ENCODE assay signal across 11 cellular contexts in the genomic region with DNA sequence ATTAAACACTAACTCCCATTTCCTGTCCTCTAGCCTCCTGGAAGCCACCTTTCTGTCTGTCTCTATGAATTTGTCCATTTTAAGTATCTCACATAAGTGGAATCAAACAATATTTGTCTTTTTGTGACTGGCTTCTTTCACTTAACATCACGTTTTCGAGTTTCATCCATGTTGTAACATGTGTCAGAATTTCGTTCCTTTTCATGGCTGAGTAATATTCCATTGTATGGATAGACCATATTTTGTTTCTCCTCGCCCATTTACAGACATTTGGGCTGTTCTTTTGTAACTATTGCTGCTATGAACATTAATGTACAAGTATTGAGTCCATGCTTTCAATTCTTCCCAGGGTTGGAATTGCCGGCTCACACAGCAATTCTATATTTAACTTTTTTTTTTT.
"Had no signal": no experiment of that assay in that cellular context is flagged by ENCODE, and none has a peak within 500 bp of the region (broad histone marks: within the 10 kb centered on the region; RNA-seq: fewer than 3 reads in every experiment).

No MANE protein-coding gene starts in this region.

- ATAC-seq: HepG2 had no signal

- FAIRE-seq: H54, HepG2 had no signal

- H3K4me3 ChIP-seq: GM23248 had no signal

- H2AFZ ChIP-seq: GM23248 had no signal

- H3K9ac ChIP-seq: GM23248, KMS-11 had no signal

- H3K4me2 ChIP-seq: KMS-11 had no signal

- H3K27ac ChIP-seq: GM23248, HL-60, KMS-11 had no signal

- DNase-seq: GM23248, GOT3, H9, HCEC 1CT, HFFc6, IMR-90, KBM-7 had no signal
